Comparison of ENCODE assay signal across 14 cellular contexts in the genomic region with DNA sequence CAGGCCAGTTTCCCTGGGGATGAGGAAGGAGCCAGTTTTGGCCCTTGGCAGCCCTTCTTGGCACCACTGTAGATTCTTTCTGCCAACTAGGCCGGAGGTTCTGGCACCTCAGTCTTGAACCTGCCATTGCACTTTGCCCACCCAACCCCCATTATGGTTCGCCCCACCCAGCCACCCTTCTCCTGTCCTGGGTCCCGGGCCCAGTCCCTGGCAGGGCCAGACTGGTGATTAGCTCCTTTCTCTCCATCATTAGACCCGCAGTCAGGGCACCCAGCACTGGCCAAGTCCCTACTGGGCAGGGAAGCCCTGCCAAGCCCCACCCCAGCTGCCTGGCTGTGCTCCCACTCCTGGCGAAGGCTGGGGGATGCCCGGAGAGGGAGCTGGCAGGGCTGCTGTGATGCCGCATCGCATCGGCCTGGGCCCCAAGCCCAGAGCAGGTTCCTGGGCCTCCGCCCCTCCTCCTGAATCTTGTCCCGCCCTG. TPM values are rescaled to one million over a fixed set of nuclear protein-coding genes. Genes with fewer than 3 reads are reported as not detected.
DNase-seq lines count a peak whose midpoint lies in the region; ATAC-seq and TF ChIP-seq lines count a peak whose summit lies in the region.
"Had no signal": no experiment of that assay in that cellular context is flagged by ENCODE, and none has a peak within 500 bp of the region (broad histone marks: within the 10 kb centered on the region; RNA-seq: fewer than 3 reads in every experiment).

No MANE protein-coding gene starts in this region.

- 21 to 65% methylated on average over 11 of the region's 11 CpGs for WGBS in sigmoid colon, 2 donors

- POLR2A ChIA-PET in naive thymus-derived CD4-positive, alpha-beta T cell (lab: Charles Lee) = interaction anchor here (1.1 kb wide), 1 partner anchor 9 kb away, joined by 3 read pairs; no protein-coding TSS in a partner anchor

- H3K27ac ChIP-seq in caudate nucleus (ENCODE audit: low read depth, low read length) = peak overlapping the region; percentile 44
- H3K27ac ChIP-seq in sigmoid colon = peak overlapping the region; percentile 5 to 69 (median 41)
- no peak overlapping the region for H3K27ac ChIP-seq in naive thymus-derived CD4-positive, alpha-beta T cell (ENCODE audit: low read depth, low read length)
- H3K27ac ChIP-seq: BLaER1 had no signal

- H3K4me1 ChIP-seq in sigmoid colon = peaks cover 0 to 81% (median 61%) of the 10 kb centered on the region in 4 donors
- H3K4me1 ChIP-seq in naive thymus-derived CD4-positive, alpha-beta T cell (ENCODE audit: control insufficient read depth in 2 of 2, insufficient read depth in 2 of 2, low read length in 2 of 2) = no peaks in the 10 kb centered on the region
- H3K4me1 ChIP-seq: BLaER1 had no signal

- no peaks in the 10 kb centered on the region for H3K9me3 Mint-ChIP-seq in HFFc6
- no peaks in the 10 kb centered on the region for H3K9me3 Mint-ChIP-seq in naive thymus-derived CD4-positive, alpha-beta T cell
- H3K9me3 Mint-ChIP-seq: endodermal cell, WTC11 had no signal

- H3K9me3 ChIP-seq in sigmoid colon = no peaks in the 10 kb centered on the region
- H3K9me3 ChIP-seq in naive thymus-derived CD4-positive, alpha-beta T cell (ENCODE audit: control insufficient read depth in 2 of 3, low read length in 3 of 3) = no peaks in the 10 kb centered on the region
- H3K9me3 ChIP-seq: BLaER1 had no signal

- no peak overlapping the region for H3K4me3 ChIP-seq in sigmoid colon
- no peak overlapping the region for H3K4me3 ChIP-seq in naive thymus-derived CD4-positive, alpha-beta T cell (ENCODE audit: low read length)
- H3K4me3 ChIP-seq: BLaER1 had no signal

- H3K4me1 Mint-ChIP-seq in HFFc6 (ENCODE audit: low read depth) = no peaks in the 10 kb centered on the region
- H3K4me1 Mint-ChIP-seq in naive thymus-derived CD4-positive, alpha-beta T cell = no peaks in the 10 kb centered on the region

- H3K36me3 ChIP-seq in sigmoid colon = no peaks in the 10 kb centered on the region
- no peaks in the 10 kb centered on the region for H3K36me3 ChIP-seq in naive thymus-derived CD4-positive, alpha-beta T cell (ENCODE audit: control insufficient read depth in 2 of 3, insufficient read depth in 3 of 3, low read length in 3 of 3)
- H3K36me3 ChIP-seq: BLaER1 had no signal

- no peak overlapping the region for H3K4me3 Mint-ChIP-seq in HFFc6
- no peak overlapping the region for H3K4me3 Mint-ChIP-seq in naive thymus-derived CD4-positive, alpha-beta T cell
- H3K4me3 Mint-ChIP-seq: endodermal cell, WTC11 had no signal

- no peak for ATAC-seq in GM21619 (IDR thresholded peaks at IDR 0.05; ENCODE audit: unreplicated experiment)
- ATAC-seq in naive thymus-derived CD4-positive, alpha-beta T cell = no peak
- ATAC-seq: WTC11 had no signal

- intact Hi-C loops in sigmoid colon (cut with DNase I) = no loop called here
- intact Hi-C loops in naive thymus-derived CD4-positive, alpha-beta T cell (cut with micrococcal nuclease) = no loop called here

- no peak for TF ChIP-seq EP300 in sigmoid colon (IDR thresholded peaks at IDR 0.05)

- TF ChIP-seq POLR2A in sigmoid colon (IDR thresholded peaks at IDR 0.05) = no peak

- no peaks in the 10 kb centered on the region for H3K36me3 Mint-ChIP-seq in HFFc6 (ENCODE audit: low read depth)
- H3K36me3 Mint-ChIP-seq in naive thymus-derived CD4-positive, alpha-beta T cell = no peaks in the 10 kb centered on the region
- H3K36me3 Mint-ChIP-seq: WTC11 had no signal

- DNase-seq in NCI-H1105 treated with DMSO at 0.1 percent for 48 hours (lab: John Stamatoyannopoulos, UW) = peak; percentile 44
- DNase-seq in caudate nucleus (lab: John Stamatoyannopoulos, UW) = peak in 59 of 61 donors; percentile 48 to 93 (median 85)
- DNase-seq in inferior parietal cortex (ENCODE audit: extremely low spot score) = peak; percentile 78
- peak; percentile 94 for DNase-seq in sigmoid colon
- no peak for DNase-seq in HFFc6
- DNase-seq in naive thymus-derived CD4-positive, alpha-beta T cell = no peak
- no peak for DNase-seq in glomerular visceral epithelial cell (ENCODE audit: extremely low spot score)
- DNase-seq: activated T-cell treated with anti-CD3 and anti-CD28 coated beads for 4 hours, mesendoderm, NCI-H146 had no signal

- H3K27me3 Mint-ChIP-seq in HFFc6 (ENCODE audit: insufficient read depth) = peaks cover 32% of the 10 kb centered on the region
- H3K27me3 Mint-ChIP-seq in naive thymus-derived CD4-positive, alpha-beta T cell = peaks cover 6 to 18% (median 9%) of the 10 kb centered on the region in 5 donors

- TF ChIP-seq CTCF in sigmoid colon (IDR thresholded peaks at IDR 0.05) (no peak), HFFc6 (IDR thresholded peaks at IDR 0.05) (no peak)

- H3K27ac Mint-ChIP-seq in HFFc6 = no peak overlapping the region
- H3K27ac Mint-ChIP-seq in naive thymus-derived CD4-positive, alpha-beta T cell = no peak overlapping the region
- H3K27ac Mint-ChIP-seq: endodermal cell, WTC11 had no signal

- peaks cover 0 to 3% (median under 1%) of the 10 kb centered on the region in 3 donors for H3K27me3 ChIP-seq in sigmoid colon
- no peaks in the 10 kb centered on the region for H3K27me3 ChIP-seq in naive thymus-derived CD4-positive, alpha-beta T cell (ENCODE audit: control insufficient read depth in 2 of 2, insufficient read depth in 2 of 2, low read length in 2 of 2)

- CTCF ChIA-PET in naive thymus-derived CD4-positive, alpha-beta T cell (lab: Charles Lee) = no interaction called here

RNA-seq across cellular contexts. Expression of gene FAM222A, which starts 9.7 kb away (rescaled TPM):
- 1 to 10 TPM; 1.1 to 3.3 (median 1.7) TPM for total RNA-seq in sigmoid colon
- polyA plus RNA-seq in sigmoid colon = 1 to 10 TPM; 1.2 to 2.2 (median 2.1) TPM
- under 1 TPM; 0.46 to 0.65 (median 0.64) TPM for total RNA-seq in HFFc6 (2021; fragmentation: NEBNext Ultra II Directional; extraction: Animal tissue kit (Norgen Biotek cat#: 25700))
- total RNA-seq in naive thymus-derived CD4-positive, alpha-beta T cell = 1 to 10 TPM in 2 of 5 experiments, under 1 TPM in 3; 0.24 to 1.6 (median 0.80) TPM
- under 1 TPM; 0.08 to 0.09 TPM for polyA plus RNA-seq in naive thymus-derived CD4-positive, alpha-beta T cell

Comparison
In these comparisons a context has a peak if more than half of its experiments do, and no peak if none do; other contexts are left out.
1. DNase-seq: peak in NCI-H1105 treated with DMSO at 0.1 percent for 48 hours (single experiment), caudate nucleus (59 of 61), inferior parietal cortex (single experiment) and sigmoid colon (single experiment); none in HFFc6 (single experiment), naive thymus-derived CD4-positive, alpha-beta T cell (0 of 9) and glomerular visceral epithelial cell (single experiment).